ENCODE assay signal across 9 cellular contexts in the genomic region with DNA sequence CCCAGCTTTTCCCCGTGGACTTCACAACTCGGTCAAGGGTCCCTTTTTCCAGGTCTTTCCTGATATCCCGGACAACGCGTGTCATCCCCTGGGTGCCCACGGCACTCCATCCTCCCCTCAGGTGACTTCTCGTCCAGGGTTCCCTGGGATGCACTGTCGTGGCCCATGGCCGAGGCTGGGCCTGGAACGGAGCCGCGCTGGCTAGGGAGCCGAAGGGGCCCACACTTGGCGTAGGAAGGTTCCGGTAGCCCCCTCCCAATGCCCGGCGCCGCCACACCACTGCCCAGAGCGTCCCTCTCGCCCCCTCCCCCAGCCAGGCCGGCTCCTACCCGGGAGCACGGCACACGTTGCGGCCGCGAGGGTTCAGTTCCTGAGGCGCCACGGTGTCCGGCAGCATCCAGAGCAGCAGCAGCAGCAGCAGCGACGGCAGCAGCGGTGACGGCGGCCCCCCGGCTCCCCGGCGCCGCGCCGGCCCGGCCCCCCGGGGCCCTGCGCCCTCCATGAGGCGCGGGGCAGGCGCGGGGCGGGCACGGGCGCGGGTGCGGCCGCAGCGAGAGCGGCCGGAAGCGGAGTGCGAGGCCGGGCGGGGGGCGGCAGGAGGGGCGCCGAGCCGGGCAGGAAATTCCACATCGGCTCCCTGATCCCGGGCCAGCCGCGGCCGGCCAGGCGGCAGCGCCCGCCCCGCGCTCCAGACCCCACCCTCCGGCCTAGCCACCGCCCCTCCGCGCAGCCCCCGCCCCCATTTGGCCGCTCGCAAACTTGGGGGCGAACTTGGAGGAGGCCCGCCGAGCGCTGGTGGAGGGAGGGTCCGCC. TPM values are rescaled to one million over a fixed set of nuclear protein-coding genes. Genes with fewer than 3 reads are reported as not detected.
DNase-seq lines count a peak whose midpoint lies in the region; ATAC-seq and TF ChIP-seq lines count a peak whose summit lies in the region.
"Had no signal": no experiment of that assay in that cellular context is flagged by ENCODE, and none has a peak within 500 bp of the region (broad histone marks: within the 10 kb centered on the region; RNA-seq: fewer than 3 reads in every experiment).

A gene with protein sequence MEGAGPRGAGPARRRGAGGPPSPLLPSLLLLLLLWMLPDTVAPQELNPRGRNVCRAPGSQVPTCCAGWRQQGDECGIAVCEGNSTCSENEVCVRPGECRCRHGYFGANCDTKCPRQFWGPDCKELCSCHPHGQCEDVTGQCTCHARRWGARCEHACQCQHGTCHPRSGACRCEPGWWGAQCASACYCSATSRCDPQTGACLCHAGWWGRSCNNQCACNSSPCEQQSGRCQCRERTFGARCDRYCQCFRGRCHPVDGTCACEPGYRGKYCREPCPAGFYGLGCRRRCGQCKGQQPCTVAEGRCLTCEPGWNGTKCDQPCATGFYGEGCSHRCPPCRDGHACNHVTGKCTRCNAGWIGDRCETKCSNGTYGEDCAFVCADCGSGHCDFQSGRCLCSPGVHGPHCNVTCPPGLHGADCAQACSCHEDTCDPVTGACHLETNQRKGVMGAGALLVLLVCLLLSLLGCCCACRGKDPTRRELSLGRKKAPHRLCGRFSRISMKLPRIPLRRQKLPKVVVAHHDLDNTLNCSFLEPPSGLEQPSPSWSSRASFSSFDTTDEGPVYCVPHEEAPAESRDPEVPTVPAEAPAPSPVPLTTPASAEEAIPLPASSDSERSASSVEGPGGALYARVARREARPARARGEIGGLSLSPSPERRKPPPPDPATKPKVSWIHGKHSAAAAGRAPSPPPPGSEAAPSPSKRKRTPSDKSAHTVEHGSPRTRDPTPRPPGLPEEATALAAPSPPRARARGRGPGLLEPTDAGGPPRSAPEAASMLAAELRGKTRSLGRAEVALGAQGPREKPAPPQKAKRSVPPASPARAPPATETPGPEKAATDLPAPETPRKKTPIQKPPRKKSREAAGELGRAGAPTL (minus strand): TSS at position 573 of the 813 bp plus-strand sequence. CDS start 71 bp downstream, at position 502.

- TF ChIP-seq POLR2A in upper lobe of left lung (IDR thresholded peaks at IDR 0.05) = no peak

- peaks cover 0 to 2% (median 0%) of the 10 kb centered on the region in 7 donors for H3K9me3 Mint-ChIP-seq in CD4-positive, CD25-positive, alpha-beta regulatory T cell
- no peaks in the 10 kb centered on the region for H3K9me3 Mint-ChIP-seq in memory B cell

- H3K27me3 Mint-ChIP-seq in CD4-positive, CD25-positive, alpha-beta regulatory T cell = peaks cover 51% of the 10 kb centered on the region
- peaks cover 30% of the 10 kb centered on the region for H3K27me3 Mint-ChIP-seq in memory B cell

- no peak for TF ChIP-seq RAD21 in Ishikawa (IDR thresholded peaks at IDR 0.05; ENCODE audit: low read depth)

- DNase-seq in CD4-positive, CD25-positive, alpha-beta regulatory T cell = no peak
- DNase-seq in dorsolateral prefrontal cortex (peak in 4 of 10 donors; percentile 13 to 42 (median 30)), memory B cell (ENCODE audit: low spot score in 2 of 2) (no peak), upper lobe of left lung (peak in 1 of 2 donors; percentile 93), caudate nucleus (lab: John Stamatoyannopoulos, UW) (no peak)
- no peak for DNase-seq in stimulated activated CD8-positive, alpha-beta memory T cell treated with anti-CD3 and anti-CD28 coated beads, Interleukin-4, amount 100 ng/mL, for 48 hours

- H3K4me3 Mint-ChIP-seq in CD4-positive, CD25-positive, alpha-beta regulatory T cell = peak within 1 kb of the TSS; percentile 79 to 87 (median 81)
- H3K4me3 Mint-ChIP-seq in memory B cell = peak within 1 kb of the TSS; percentile 89

- 2 to 6% methylated on average over 14 to 32 of the region's 87 CpGs for WGBS in upper lobe of left lung, 2 donors

- H3K27me3 ChIP-seq in CD4-positive, CD25-positive, alpha-beta regulatory T cell (ENCODE audit: control insufficient read depth, insufficient read depth, low read length) = peaks cover 8% of the 10 kb centered on the region
- H3K27me3 ChIP-seq in dorsolateral prefrontal cortex = peaks cover 0 to 35% (median 15%) of the 10 kb centered on the region in 45 donors
- H3K27me3 ChIP-seq in upper lobe of left lung = peaks cover 0 to 22% (median 12%) of the 10 kb centered on the region in 4 donors

- peaks cover 25% of the 10 kb centered on the region for H3K4me1 ChIP-seq in CD4-positive, CD25-positive, alpha-beta regulatory T cell (ENCODE audit: control insufficient read depth, insufficient read depth, low read length, poor library complexity, severe bottlenecking)
- H3K4me1 ChIP-seq in upper lobe of left lung = peaks cover 28 to 47% (median 34%) of the 10 kb centered on the region in 4 donors

- H3K9me3 ChIP-seq in CD4-positive, CD25-positive, alpha-beta regulatory T cell (ENCODE audit: control insufficient read depth in 2 of 2, low read length in 2 of 2) = no peaks in the 10 kb centered on the region
- H3K9me3 ChIP-seq in upper lobe of left lung = no peaks in the 10 kb centered on the region

- peaks cover 0 to 29% (median 5%) of the 10 kb centered on the region in 4 donors for H3K4me1 Mint-ChIP-seq in CD4-positive, CD25-positive, alpha-beta regulatory T cell
- peaks cover 22% of the 10 kb centered on the region for H3K4me1 Mint-ChIP-seq in memory B cell

- TF ChIP-seq CTCF in dorsolateral prefrontal cortex (IDR thresholded peaks at IDR 0.05 in 54 of 56, conservative IDR thresholded peaks at IDR 0.05 in 2 of 56; ENCODE audit: low read depth in 1 of 56, partially characterized antibody in 56 of 56) = no peak
- TF ChIP-seq CTCF in upper lobe of left lung (IDR thresholded peaks at IDR 0.05) = no peak

- peak within 1 kb of the TSS; percentile 36 to 89 (median 68) for H3K27ac Mint-ChIP-seq in CD4-positive, CD25-positive, alpha-beta regulatory T cell
- H3K27ac Mint-ChIP-seq in memory B cell = peak within 1 kb of the TSS; percentile 90

- peaks cover 16% of the 10 kb centered on the region for H3K36me3 ChIP-seq in CD4-positive, CD25-positive, alpha-beta regulatory T cell (ENCODE audit: control insufficient read depth, insufficient read depth, low read length)
- H3K36me3 ChIP-seq in upper lobe of left lung = peaks cover 0 to 9% (median 4%) of the 10 kb centered on the region in 4 donors

- intact Hi-C loops in dorsolateral prefrontal cortex (cut with DNase I) = no loop called here

- TF ChIP-seq EP300 in Ishikawa (IDR thresholded peaks at IDR 0.05; ENCODE audit: borderline replicate concordance) (no peak), upper lobe of left lung (IDR thresholded peaks at IDR 0.05) (no peak)

- H3K36me3 Mint-ChIP-seq in CD4-positive, CD25-positive, alpha-beta regulatory T cell = peaks cover 4% of the 10 kb centered on the region
- H3K36me3 Mint-ChIP-seq in memory B cell = peaks cover 3% of the 10 kb centered on the region

- no peak for ATAC-seq in CD4-positive, CD25-positive, alpha-beta regulatory T cell (ENCODE audit: low read depth in 2 of 2)
- ATAC-seq in memory B cell (ENCODE audit: low read depth) (peak; percentile 20), upper lobe of left lung (ENCODE audit: low FRiP score in 2 of 2) (peak in 1 of 2 donors; percentile 80), HG03196 (IDR thresholded peaks at IDR 0.05; ENCODE audit: unreplicated experiment) (no peak)

- H3K4me3 ChIP-seq in CD4-positive, CD25-positive, alpha-beta regulatory T cell (ENCODE audit: low read depth, low read length) = peak within 1 kb of the TSS; percentile 32
- H3K4me3 ChIP-seq in dorsolateral prefrontal cortex (peak within 1 kb of the TSS; percentile 12 to 69 (median 51)), upper lobe of left lung (peak within 1 kb of the TSS; percentile 53 to 68 (median 62))

- H3K27ac ChIP-seq in CD4-positive, CD25-positive, alpha-beta regulatory T cell (ENCODE audit: insufficient read depth, low read length, poor library complexity, severe bottlenecking) = no peak within 1 kb of the TSS
- peak within 1 kb of the TSS in 24 of 59 donors; percentile 16 to 78 (median 56) for H3K27ac ChIP-seq in dorsolateral prefrontal cortex
- H3K27ac ChIP-seq in upper lobe of left lung = peak within 1 kb of the TSS; percentile 74 to 92 (median 87)
- no peak within 1 kb of the TSS for H3K27ac ChIP-seq in caudate nucleus (ENCODE audit: low read depth, low read length)
- H3K27ac ChIP-seq: HL-60 had no signal

TF ChIP-seq in Ishikawa, 13 proteins besides CTCF, POLR2A, EP300 and RAD21:
- TF ChIP-seq CREB1 (IDR thresholded peaks at IDR 0.05; ENCODE audit: low read depth) (no peak), TEAD4 (IDR thresholded peaks at IDR 0.05) (no peak), TCF12 (IDR thresholded peaks at IDR 0.05; ENCODE audit: low read depth) (no peak), ZBTB7A (IDR thresholded peaks at IDR 0.05; ENCODE audit: low read depth) (peak; percentile 9; the same call in 1 of the 2 replicates)

RNA-seq across cellular contexts. Expression of the gene that starts here (rescaled TPM):
- 6.9 TPM for total RNA-seq in CD4-positive, CD25-positive, alpha-beta regulatory T cell
- 1 to 10 TPM in 2 of 4 donors, under 1 TPM in 2; 0.70 to 1.8 (median 1.1) TPM for polyA plus RNA-seq in CD4-positive, CD25-positive, alpha-beta regulatory T cell
- total RNA-seq in dorsolateral prefrontal cortex (1 to 10 TPM; 1.9 to 7.0 (median 4.2) TPM), upper lobe of left lung (10 to 100 TPM; 10.1 to 36.7 (median 16.1) TPM)

Comparison
In these comparisons a context has a peak if more than half of its experiments do, and no peak if none do; other contexts are left out.
1. H3K27ac ChIP-seq: peak in upper lobe of left lung (4 of 4); none in CD4-positive, CD25-positive, alpha-beta regulatory T cell (single experiment) and caudate nucleus (single experiment).
2. Peak in every context shown above with its lines, with median percentiles within 50 percentile points of each other: H3K4me3 ChIP-seq.